29 cellular contexts compared by ENCODE assay signal in genomic region chr7:55893940-55894339, GRCh38. TPM values are rescaled to one million over a fixed set of nuclear protein-coding genes. Genes with fewer than 3 reads are reported as not detected.
DNase-seq lines count a peak whose midpoint lies in the region; ATAC-seq and TF ChIP-seq lines count a peak whose summit lies in the region.
"Had no signal": no experiment of that assay in that cellular context is flagged by ENCODE, and none has a peak within 500 bp of the region (broad histone marks: within the 10 kb centered on the region; RNA-seq: fewer than 3 reads in every experiment).

No MANE protein-coding gene starts in this region.

- H3K4me1 ChIP-seq in cardiac muscle cell (ENCODE audit: low read depth) (no peaks in the 10 kb centered on the region), heart left ventricle (no peaks in the 10 kb centered on the region)
- H3K4me1 ChIP-seq: BE2C had no signal

- no peaks in the 10 kb centered on the region for H3K36me3 ChIP-seq in cardiac muscle cell
- H3K36me3 ChIP-seq in heart left ventricle: peaks cover 0 to 4% (median 0%) of the 10 kb centered on the region in 9 donors
- H3K36me3 ChIP-seq: BE2C had no signal

- H3K4me3 ChIP-seq in cardiac muscle cell (no peak overlapping the region), heart left ventricle (no peak overlapping the region)
- H3K4me3 ChIP-seq: BLaER1, GM12878 had no signal

- peaks cover 6% of the 10 kb centered on the region for H3K36me3 Mint-ChIP-seq in stimulated activated memory B cell treated with anti-CD40 and anti-IgM and Interleukin-4, amounts not matched to agents 10 μg/mL and 1 μg/mL and 100 μg/mL, for 72 hours
- H3K36me3 Mint-ChIP-seq: CD14-positive monocyte; CD4-positive, alpha-beta memory T cell; CD4-positive, CD25-positive, alpha-beta regulatory T cell had no signal

- TF ChIP-seq POLR2A in heart left ventricle (IDR thresholded peaks at IDR 0.05): no peak

- H3K27ac ChIP-seq in cardiac muscle cell (peak overlapping the region; percentile 39), heart left ventricle (peak overlapping the region in 1 of 12 donors; percentile 46)
- H3K27ac ChIP-seq: BLaER1 had no signal

- intact Hi-C loops in heart left ventricle (cut with DNase I): loop anchor here in 3 of 10 donors (5.0 to 10.0 kb wide), 3 partner anchors 51 to 171 kb away; partner anchors contain the start of genes NIPSNAP2 (in 1 of the 3) and SUMF2 (in 1 of the 3)

- H3K27me3 ChIP-seq in cardiac muscle cell: no peaks in the 10 kb centered on the region
- H3K27me3 ChIP-seq in heart left ventricle: no peaks in the 10 kb centered on the region
- H3K27me3 ChIP-seq: BE2C, BLaER1 had no signal

- no peaks in the 10 kb centered on the region for H3K4me1 Mint-ChIP-seq in stimulated activated memory B cell treated with anti-CD40 and anti-IgM and Interleukin-4, amounts not matched to agents 10 μg/mL and 1 μg/mL and 100 μg/mL, for 72 hours
- H3K4me1 Mint-ChIP-seq: CD14-positive monocyte; CD4-positive, alpha-beta memory T cell; CD8-positive, alpha-beta memory T cell had no signal

- no peaks in the 10 kb centered on the region for H3K9me3 ChIP-seq in cardiac muscle cell (ENCODE audit: low read depth)
- H3K9me3 ChIP-seq in heart left ventricle: peaks cover 0 to 3% (median 0%) of the 10 kb centered on the region in 12 donors
- H3K9me3 ChIP-seq: BE2C had no signal

- ATAC-seq in heart left ventricle: no peak
- ATAC-seq in stimulated activated memory B cell treated with anti-CD40 and anti-IgM and Interleukin-4, amounts not matched to agents 10 μg/mL and 1 μg/mL and 100 μg/mL, for 72 hours: no peak
- no peak for ATAC-seq in GM19351 (IDR thresholded peaks at IDR 0.05; ENCODE audit: unreplicated experiment)
- ATAC-seq: GM12878 had no signal

- no peak overlapping the region for H3K4me3 Mint-ChIP-seq in stimulated activated memory B cell treated with anti-CD40 and anti-IgM and Interleukin-4, amounts not matched to agents 10 μg/mL and 1 μg/mL and 100 μg/mL, for 72 hours
- H3K4me3 Mint-ChIP-seq: CD14-positive monocyte; CD4-positive, alpha-beta memory T cell; CD4-positive, CD25-positive, alpha-beta regulatory T cell; CD8-positive, alpha-beta memory T cell had no signal

- H3K27ac Mint-ChIP-seq in stimulated activated memory B cell treated with anti-CD40 and anti-IgM and Interleukin-4, amounts not matched to agents 10 μg/mL and 1 μg/mL and 100 μg/mL, for 72 hours: no peak overlapping the region
- H3K27ac Mint-ChIP-seq: CD4-positive, alpha-beta memory T cell; CD4-positive, CD25-positive, alpha-beta regulatory T cell; CD8-positive, alpha-beta memory T cell had no signal

- no peaks in the 10 kb centered on the region for H3K9me3 Mint-ChIP-seq in stimulated activated memory B cell treated with anti-CD40 and anti-IgM and Interleukin-4, amounts not matched to agents 10 μg/mL and 1 μg/mL and 100 μg/mL, for 72 hours
- H3K9me3 Mint-ChIP-seq: CD4-positive, alpha-beta memory T cell; CD8-positive, alpha-beta memory T cell had no signal

- H3K27me3 Mint-ChIP-seq in stimulated activated memory B cell treated with anti-CD40 and anti-IgM and Interleukin-4, amounts not matched to agents 10 μg/mL and 1 μg/mL and 100 μg/mL, for 72 hours: no peaks in the 10 kb centered on the region
- H3K27me3 Mint-ChIP-seq: CD4-positive, alpha-beta memory T cell; CD4-positive, CD25-positive, alpha-beta regulatory T cell; CD8-positive, alpha-beta memory T cell had no signal

- in situ Hi-C loops in SK-MEL-5 (cut with HindIII; ENCODE audit: low pct_unique_long_range_greater_than_20kb, low sequenced_read_pairs): no loop called here

- DNase-seq in cardiac muscle cell (ENCODE audit: low read depth in 1 of 2, low spot score in 1 of 2) (no peak), heart left ventricle (no peak), SK-MEL-5 (ENCODE audit: low read depth, low spot score) (peak; percentile 55), foreskin melanocyte (peak; percentile 47)
- no peak for DNase-seq in activated CD4-positive, alpha-beta T cell treated with anti-CD3 and anti-CD28 coated beads, Interleukin-2, amount 50 U/mL, for 4 hours
- DNase-seq: 8988T; ACHN; BE2C; C1 segment of cervical spinal cord; CD4-positive, alpha-beta memory T cell; CD4-positive, CD25-positive, alpha-beta regulatory T cell; CD8-positive, alpha-beta memory T cell; COR-L47; DMS 273 treated with DMSO at 0.1 percent for 48 hours; DMS153; DMS53; DMS79; DND-41; EL; GDM1 had no signal

- no peak for TF ChIP-seq CTCF in cardiac muscle cell (IDR thresholded peaks at IDR 0.05; ENCODE audit: low read depth, low read length)
- no peak for TF ChIP-seq CTCF in heart left ventricle (IDR thresholded peaks at IDR 0.05)

RNA-seq across cellular contexts. Expression of gene ZNF713, which starts 6.7 kb away (rescaled TPM):
- total RNA-seq in cardiac muscle cell (5.1 and 5.7 TPM in 2 replicates), heart left ventricle (1 to 10 TPM; 1.9 to 4.9 (median 3.0) TPM)
- polyA plus RNA-seq in cardiac muscle cell (4.1 and 7.5 TPM in 2 replicates), heart left ventricle (1 to 10 TPM; 1.9 to 2.1 TPM)
- total RNA-seq in SK-MEL-5 (2014; rRNA removed; shearing (Covaris generic)): 0.43 and 0.85 TPM in 2 replicates
- 0.31 and 2.8 TPM in 2 replicates for polyA plus RNA-seq in SK-MEL-5 (2015; cell fraction: cytosol; rRNA removed)
- 0.28 and 2.9 TPM in 2 replicates for polyA plus RNA-seq in SK-MEL-5 (2015; cell fraction: nucleus; rRNA removed)

RNA-seq across cellular contexts. Expression of gene SEPTIN14, which starts 31.4 kb away (rescaled TPM):
- total RNA-seq in cardiac muscle cell (not detected in 2 replicates), heart left ventricle (not detected)
- polyA plus RNA-seq in cardiac muscle cell (not detected in 2 replicates), heart left ventricle (not detected)
- total RNA-seq in SK-MEL-5 (2014; rRNA removed; shearing (Covaris generic)): not detected in 2 replicates
- polyA plus RNA-seq in SK-MEL-5 (2015; cell fraction: cytosol; rRNA removed): not detected in 2 replicates
- not detected in 2 replicates for polyA plus RNA-seq in SK-MEL-5 (2015; cell fraction: nucleus; rRNA removed)
- total RNA-seq: A673; CD4-positive, alpha-beta memory T cell; CD4-positive, CD25-positive, alpha-beta regulatory T cell; CD8-positive, alpha-beta memory T cell; Daoy; G401; GM12878 had no signal
- polyA plus RNA-seq: AG04450; CD14-positive monocyte; CD4-positive, alpha-beta memory T cell; CD4-positive, CD25-positive, alpha-beta regulatory T cell; CD8-positive, alpha-beta memory T cell had no signal

RNA-seq across cellular contexts. Expression of gene MRPS17, which starts 57.7 kb away (rescaled TPM):
- total RNA-seq in cardiac muscle cell (7.8 and 11.7 TPM in 2 replicates), heart left ventricle (10 to 100 TPM; 14.8 to 24.2 (median 19.0) TPM)
- polyA plus RNA-seq in cardiac muscle cell (34.4 and 35.7 TPM in 2 replicates), heart left ventricle (10 to 100 TPM; 17.6 to 28.1 TPM)
- 32.2 and 34.3 TPM in 2 replicates for total RNA-seq in SK-MEL-5 (2014; rRNA removed; shearing (Covaris generic))
- polyA plus RNA-seq in SK-MEL-5 (2015; cell fraction: cytosol; rRNA removed): 15.5 and 16.5 TPM in 2 replicates
- polyA plus RNA-seq in SK-MEL-5 (2015; cell fraction: nucleus; rRNA removed): 2.9 and 7.1 TPM in 2 replicates

Comparison
In these comparisons a context has a peak if more than half of its experiments do, and no peak if none do; other contexts are left out.
1. DNase-seq: peak in SK-MEL-5 (single experiment) and foreskin melanocyte (single experiment); none in cardiac muscle cell (0 of 2), heart left ventricle (0 of 5) and activated CD4-positive, alpha-beta T cell treated with anti-CD3 and anti-CD28 coated beads, Interleukin-2, amount 50 U/mL, for 4 hours (0 of 2).